In the genomic region with DNA sequence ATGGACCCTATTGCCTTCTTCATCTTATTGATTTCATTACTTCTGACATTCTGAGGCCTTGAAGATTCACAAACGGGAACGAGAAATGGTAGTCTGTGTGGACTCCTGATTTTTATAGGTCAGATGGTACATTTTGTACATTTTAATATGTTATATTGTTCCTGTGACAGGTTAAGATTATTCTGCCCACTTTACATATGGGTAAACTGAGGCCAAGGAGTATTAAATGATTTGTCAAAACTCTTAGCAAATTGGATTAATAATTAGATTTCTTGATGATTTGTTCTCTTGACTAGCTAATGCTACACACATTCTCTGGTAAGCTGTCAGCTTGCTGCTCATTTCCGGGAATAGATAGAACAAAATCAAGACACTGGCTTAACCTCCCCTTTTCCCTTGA, we compare ENCODE assay signal across 11 cellular contexts. TPM values are rescaled to one million over a fixed set of nuclear protein-coding genes. Genes with fewer than 3 reads are reported as not detected.
A peak's percentile ranks its signal among the peaks of the same experiment; 100 is the strongest.
DNase-seq lines count a peak whose midpoint lies in the region; TF ChIP-seq lines count a peak whose summit lies in the region.
"Had no signal": no experiment of that assay in that cellular context is flagged by ENCODE, and none has a peak within 500 bp of the region (broad histone marks: within the 10 kb centered on the region; RNA-seq: fewer than 3 reads in every experiment).

No MANE protein-coding gene starts in this region.

- peak overlapping the region; percentile 99 for H3K4me2 ChIP-seq in GM23248 (ENCODE audit: unreplicated experiment)
- H3K4me2 ChIP-seq in SU-DHL-6 (ENCODE audit: low read depth, low read length, poor library complexity, severe bottlenecking), result peak overlapping the region; percentile 94

- H4K20me1 ChIP-seq in GM23248 (ENCODE audit: insufficient read depth) (no peaks in the 10 kb centered on the region), SU-DHL-6 (ENCODE audit: low read depth, low read length) (no peaks in the 10 kb centered on the region)

- H3K9ac ChIP-seq in GM23248 (peak overlapping the region; percentile 95), SU-DHL-6 (ENCODE audit: low read length) (peak overlapping the region; percentile 88; the same call in 1 of the 2 replicates), skeletal muscle tissue (ENCODE audit: low read depth in 1 of 3, low read length in 3 of 3) (peak overlapping the region in 2 of 3 donors; percentile 23 to 98)

- H3K79me2 ChIP-seq in GM23248 (ENCODE audit: insufficient read depth), result peaks cover 64% of the 10 kb centered on the region
- peaks cover 31% of the 10 kb centered on the region for H3K79me2 ChIP-seq in SU-DHL-6 (ENCODE audit: insufficient read depth, low read length)

- H2AFZ ChIP-seq in GM23248 (no peak overlapping the region), SU-DHL-6 (ENCODE audit: low read depth, low read length, severe bottlenecking) (no peak overlapping the region)

- DNase-seq in GM23248 (no peak), fibroblast of villous mesenchyme (ENCODE audit: low read depth) (no peak), KG1 (lab: John Stamatoyannopoulos, UW) (no peak), NCI-H2227 (lab: John Stamatoyannopoulos, UW; ENCODE audit: unreplicated experiment) (no peak), NCI-H526 (lab: John Stamatoyannopoulos, UW) (no peak), lower leg skin (ENCODE audit: low spot score in 2 of 2) (no peak)
- DNase-seq: activated effector memory CD4-positive, alpha-beta T cell treated with anti-CD3 and anti-CD28 coated beads, Interleukin-2, amount 50 U/mL, for 16 hours; thyroid gland had no signal

- no peaks in the 10 kb centered on the region for H3F3A ChIP-seq in GM23248 (ENCODE audit: insufficient read depth)
- peaks cover 13% of the 10 kb centered on the region; the same call in 1 of the 2 replicates for H3F3A ChIP-seq in SU-DHL-6 (ENCODE audit: insufficient read depth)

- no peaks in the 10 kb centered on the region for H3K9me3 ChIP-seq in GM23248 (ENCODE audit: low read depth)
- no peaks in the 10 kb centered on the region for H3K9me3 ChIP-seq in SU-DHL-6 (ENCODE audit: insufficient read depth, low read length)
- H3K9me3 ChIP-seq in skeletal muscle tissue (ENCODE audit: control insufficient read depth in 3 of 3, low read length in 3 of 3), result no peaks in the 10 kb centered on the region
- H3K9me3 ChIP-seq: thyroid gland had no signal

- WGBS in GM23248 (ENCODE audit: low coverage in 1 of 2, low lambda C conversion rate in 2 of 2, missing lambda C conversion rate in 2 of 2), 2 experiments, result 94% methylated on average over 3 of the region's 3 CpGs
- WGBS in lower leg skin, 2 donors, result 86 to 88% methylated on average over 3 of the region's 3 CpGs

- intact Hi-C loops in lower leg skin (cut with DNase I; ENCODE audit: low total_unique reads), result no loop called here

- H3K27ac ChIP-seq in GM23248 (no peak overlapping the region), SU-DHL-6 (ENCODE audit: low read depth, low read length) (peak overlapping the region; percentile 56; the same call in 1 of the 2 replicates), skeletal muscle tissue (ENCODE audit: low read depth, low read length) (peak overlapping the region; percentile 99)

- H3K4me1 ChIP-seq in GM23248 (ENCODE audit: insufficient read depth), result peaks cover 16% of the 10 kb centered on the region
- H3K4me1 ChIP-seq in skeletal muscle tissue (ENCODE audit: control insufficient read depth in 3 of 3, insufficient read depth in 3 of 3, low read length in 3 of 3), result peaks cover 17 to 39% (median 30%) of the 10 kb centered on the region in 3 donors

- H3K27me3 ChIP-seq in GM23248 (replicated peaks; ENCODE audit: insufficient read depth), result no peaks in the 10 kb centered on the region
- H3K27me3 ChIP-seq in SU-DHL-6 (ENCODE audit: low read length), result no peaks in the 10 kb centered on the region
- no peaks in the 10 kb centered on the region for H3K27me3 ChIP-seq in skeletal muscle tissue (ENCODE audit: control insufficient read depth in 3 of 3, insufficient read depth in 3 of 3, low read length in 3 of 3)
- H3K27me3 ChIP-seq: thyroid gland had no signal

- H3K36me3 ChIP-seq in GM23248 (ENCODE audit: low read depth), result peaks cover 24% of the 10 kb centered on the region
- peaks cover 10% of the 10 kb centered on the region; the same call in 1 of the 2 replicates for H3K36me3 ChIP-seq in SU-DHL-6 (ENCODE audit: low read length)
- H3K36me3 ChIP-seq in skeletal muscle tissue (ENCODE audit: control insufficient read depth in 3 of 3, insufficient read depth in 3 of 3, low read length in 3 of 3), result peaks cover 9 to 30% (median 24%) of the 10 kb centered on the region in 3 donors

- TF ChIP-seq POLR2A in lower leg skin (IDR thresholded peaks at IDR 0.05), result no peak

- TF ChIP-seq CTCF in SU-DHL-6 (IDR thresholded peaks at IDR 0.05; ENCODE audit: insufficient read depth, low read length, poor library complexity, severe bottlenecking) (no peak), fibroblast of villous mesenchyme (IDR thresholded peaks at IDR 0.05; ENCODE audit: insufficient read depth, low read depth, low read length) (no peak), lower leg skin (IDR thresholded peaks at IDR 0.05) (no peak)

- in situ Hi-C loops in GM23248 (cut with MboI), result no loop called here

- H3K9me2 ChIP-seq in GM23248 (ENCODE audit: insufficient read depth) (no peaks in the 10 kb centered on the region), SU-DHL-6 (replicated peaks; ENCODE audit: insufficient read depth, low read length) (no peaks in the 10 kb centered on the region)

- H3K4me3 ChIP-seq in GM23248 (peak overlapping the region; percentile 82), SU-DHL-6 (ENCODE audit: insufficient read depth, low read length, poor library complexity, severe bottlenecking) (peak overlapping the region; percentile 67), fibroblast of villous mesenchyme (ENCODE audit: low read depth, low read length) (peak overlapping the region; percentile 94), skeletal muscle tissue (ENCODE audit: low read length in 3 of 3) (peak overlapping the region in 2 of 3 donors; percentile 83 to 98), lower leg skin (ENCODE audit: low read depth, poor library complexity, severe bottlenecking) (no peak overlapping the region)
- H3K4me3 ChIP-seq: thyroid gland had no signal

RNA-seq across cellular contexts. Expression of gene FAM53C, which starts 1.9 kb away (rescaled TPM):
- total RNA-seq in GM23248 (2014; rRNA removed; shearing (Covaris generic)), result 26.8 and 34.8 TPM in 2 replicates
- polyA plus RNA-seq in GM23248 (2016; fragmentation: Nextera tagmentation; extraction: Ambion mirVana), result 25.5 and 26.7 TPM in 2 replicates
- 34.1 and 46.6 TPM in 2 replicates for total RNA-seq in fibroblast of villous mesenchyme
- 17.2 TPM for total RNA-seq in skeletal muscle tissue
- total RNA-seq in lower leg skin, result 10 to 100 TPM; 15.2 to 19.9 (median 17.2) TPM

RNA-seq across cellular contexts. Expression of gene CDC25C, which starts 8.4 kb away (rescaled TPM):
- total RNA-seq in GM23248 (2014; rRNA removed; shearing (Covaris generic)), result 4.5 and 5.9 TPM in 2 replicates
- 2.9 and 4.4 TPM in 2 replicates for polyA plus RNA-seq in GM23248 (2016; fragmentation: Nextera tagmentation; extraction: Ambion mirVana)
- total RNA-seq in fibroblast of villous mesenchyme (4.8 and 6.9 TPM in 2 replicates), skeletal muscle tissue (3.7 TPM), lower leg skin (1 to 10 TPM in 1 of 4 donors, under 1 TPM in 2, not detected in 1; 0.34 to 1.4 (median 0.69) TPM)
- total RNA-seq: sciatic nerve had no signal

RNA-seq across cellular contexts. Expression of gene KDM3B, which starts 12.5 kb away (rescaled TPM):
- total RNA-seq in GM23248 (2014; rRNA removed; shearing (Covaris generic)), result 26.8 and 28.3 TPM in 2 replicates
- 9.8 and 12.6 TPM in 2 replicates for polyA plus RNA-seq in GM23248 (2016; fragmentation: Nextera tagmentation; extraction: Ambion mirVana)
- total RNA-seq in fibroblast of villous mesenchyme (45.1 and 51.4 TPM in 2 replicates), skeletal muscle tissue (75.2 TPM), lower leg skin (10 to 100 TPM; 54.4 to 72.7 (median 67.0) TPM)
